Comparison of ENCODE assay signal across 8 cellular contexts in genomic region chr1:212607924-212608208, GRCh38. TPM values are rescaled to one million over a fixed set of nuclear protein-coding genes. Genes with fewer than 3 reads are reported as not detected.
DNase-seq lines count a peak whose midpoint lies in the region; ATAC-seq, FAIRE-seq and TF ChIP-seq lines count a peak whose summit lies in the region.

No MANE protein-coding gene starts in this region.

- H3K9me3 Mint-ChIP-seq in activated CD8-positive, alpha-beta memory T cell treated with anti-CD3 and anti-CD28 coated beads, Interleukin-2, amount 10 ng/mL, durations not matched to agents 7 days and 5 days (ENCODE audit: low read depth): no peaks in the 10 kb centered on the region
- no peaks in the 10 kb centered on the region for H3K9me3 Mint-ChIP-seq in astrocyte (ENCODE audit: unreplicated experiment)

- H3K27ac ChIP-seq in astrocyte (ENCODE audit: low read depth, low read length): peak overlapping the region; percentile 60
- peak overlapping the region; percentile 87 to 89 for H3K27ac ChIP-seq in thoracic aorta

- H3K4me3 Mint-ChIP-seq in activated CD8-positive, alpha-beta memory T cell treated with anti-CD3 and anti-CD28 coated beads, Interleukin-2, amount 10 ng/mL, durations not matched to agents 7 days and 5 days: peak overlapping the region; percentile 90
- peak overlapping the region; percentile 96 for H3K4me3 Mint-ChIP-seq in astrocyte (ENCODE audit: unreplicated experiment)

- no peak for DNase-seq in activated CD8-positive, alpha-beta memory T cell treated with anti-CD3 and anti-CD28 coated beads, Interleukin-2, amount 10 ng/mL, durations not matched to agents 7 days and 5 days
- no peak for DNase-seq in activated CD8-positive, alpha-beta memory T cell treated with anti-CD3 and anti-CD28 coated beads, Interleukin-2, amount 50 U/mL, for 48 hours
- no peak for DNase-seq in astrocyte (ENCODE audit: low read depth)
- no peak for DNase-seq in left colon
- no peak for DNase-seq in thoracic aorta (ENCODE audit: low spot score)
- DNase-seq in stimulated activated CD4-positive, alpha-beta T cell treated with anti-CD3 and anti-CD28 coated beads, Interleukin-1b, Interleukin-23, amount 100 ng/mL, for 48 hours: no peak
- DNase-seq in stimulated activated naive CD4-positive, alpha-beta T cell treated with Interleukin-2 at 50 U/mL for 16 hours (lab: John Stamatoyannopoulos, UW): no peak

- no peak overlapping the region for H2AFZ ChIP-seq in astrocyte (ENCODE audit: low read depth, low read length)

- peak overlapping the region; percentile 96 for H3K4me2 ChIP-seq in astrocyte (ENCODE audit: low read length)

- H3K27me3 ChIP-seq in astrocyte (ENCODE audit: insufficient read depth, low read length) (peaks cover 58% of the 10 kb centered on the region), thoracic aorta (replicated peaks; ENCODE audit: insufficient read depth) (no peaks in the 10 kb centered on the region)

- FAIRE-seq in astrocyte (lab: Jason Lieb, UNC): no peak

- CTCF ChIA-PET in activated CD8-positive, alpha-beta memory T cell treated with anti-CD3 and anti-CD28 coated beads, Interleukin-2, amount 10 ng/mL, durations not matched to agents 7 days and 5 days (lab: Charles Lee): interaction anchor here (0.6 to 4.8 kb wide), 10 partner anchors 11 to 169 kb away, joined by 3 to 34 read pairs (median 4); no protein-coding TSS in a partner anchor

- H4K20me1 ChIP-seq in astrocyte (ENCODE audit: insufficient read depth, low read length): peaks cover 29% of the 10 kb centered on the region

- TF ChIP-seq CTCF in astrocyte (IDR thresholded peaks at IDR 0.05; ENCODE audit: insufficient read depth, low read depth, low read length) (no peak), thoracic aorta (IDR thresholded peaks at IDR 0.05) (no peak)

- H3K36me3 ChIP-seq in astrocyte (ENCODE audit: insufficient read depth, low read length) (no peaks in the 10 kb centered on the region), thoracic aorta (no peaks in the 10 kb centered on the region)

- H3K79me2 ChIP-seq in astrocyte (ENCODE audit: insufficient read depth, low read length): peaks cover 12% of the 10 kb centered on the region

- H3K4me3 ChIP-seq in astrocyte (ENCODE audit: insufficient read depth, low read depth, low read length): peak overlapping the region; percentile 71
- H3K4me3 ChIP-seq in thoracic aorta: peak overlapping the region; percentile 91

- peak overlapping the region; percentile 93 for H3K9ac ChIP-seq in astrocyte (ENCODE audit: low read length)

- H3K9me3 ChIP-seq in astrocyte (ENCODE audit: insufficient read depth, low read depth, low read length) (no peaks in the 10 kb centered on the region), thoracic aorta (no peaks in the 10 kb centered on the region)

- peaks cover 41% of the 10 kb centered on the region for H3K27me3 Mint-ChIP-seq in activated CD8-positive, alpha-beta memory T cell treated with anti-CD3 and anti-CD28 coated beads, Interleukin-2, amount 10 ng/mL, durations not matched to agents 7 days and 5 days
- peaks cover 12% of the 10 kb centered on the region for H3K27me3 Mint-ChIP-seq in astrocyte (ENCODE audit: low read depth, unreplicated experiment)

- peaks cover 12% of the 10 kb centered on the region for H3K36me3 Mint-ChIP-seq in activated CD8-positive, alpha-beta memory T cell treated with anti-CD3 and anti-CD28 coated beads, Interleukin-2, amount 10 ng/mL, durations not matched to agents 7 days and 5 days
- no peaks in the 10 kb centered on the region for H3K36me3 Mint-ChIP-seq in astrocyte (ENCODE audit: low read depth, unreplicated experiment)

- intact Hi-C loops in left colon (cut with DNase I, micrococcal nuclease): no loop called here

- H3K4me1 ChIP-seq in astrocyte (ENCODE audit: insufficient read depth, low read length) (peaks cover 15% of the 10 kb centered on the region), thoracic aorta (ENCODE audit: control insufficient read depth in 1 of 2, low read depth in 2 of 2) (peaks cover 9 to 52% of the 10 kb centered on the region in 2 donors)

- peaks cover 45% of the 10 kb centered on the region for H3K4me1 Mint-ChIP-seq in activated CD8-positive, alpha-beta memory T cell treated with anti-CD3 and anti-CD28 coated beads, Interleukin-2, amount 10 ng/mL, durations not matched to agents 7 days and 5 days
- peaks cover 35% of the 10 kb centered on the region for H3K4me1 Mint-ChIP-seq in astrocyte (ENCODE audit: low read depth, unreplicated experiment)

- ATAC-seq in activated CD8-positive, alpha-beta memory T cell treated with anti-CD3 and anti-CD28 coated beads, Interleukin-2, amount 10 ng/mL, durations not matched to agents 7 days and 5 days: peak; percentile 3
- ATAC-seq in HG03196 (IDR thresholded peaks at IDR 0.05; ENCODE audit: unreplicated experiment) (peak; percentile 1), left colon (peak; percentile 6), thoracic aorta (ENCODE audit: insufficient number of reproducible peaks, low FRiP score, low read depth) (no peak)

- peak overlapping the region; percentile 96 for H3K27ac Mint-ChIP-seq in activated CD8-positive, alpha-beta memory T cell treated with anti-CD3 and anti-CD28 coated beads, Interleukin-2, amount 10 ng/mL, durations not matched to agents 7 days and 5 days
- H3K27ac Mint-ChIP-seq in astrocyte (ENCODE audit: unreplicated experiment): peak overlapping the region; percentile 95

RNA-seq across cellular contexts. Expression of gene ATF3, which starts 0.7 kb away (rescaled TPM):
- total RNA-seq in activated CD8-positive, alpha-beta memory T cell treated with anti-CD3 and anti-CD28 coated beads, Interleukin-2, amount 10 ng/mL, durations not matched to agents 7 days and 5 days: 10 to 100 TPM; 21.3 to 36.5 TPM
- total RNA-seq in astrocyte: 72.5 and 87.6 TPM in 2 replicates
- 10 to 100 TPM; 52.5 to 58.2 TPM for total RNA-seq in left colon
- 100 to 1,000 TPM in 1 of 2 donors, 10 to 100 TPM in 1; 10.7 to 160 TPM for total RNA-seq in thoracic aorta
